In the genomic region with DNA sequence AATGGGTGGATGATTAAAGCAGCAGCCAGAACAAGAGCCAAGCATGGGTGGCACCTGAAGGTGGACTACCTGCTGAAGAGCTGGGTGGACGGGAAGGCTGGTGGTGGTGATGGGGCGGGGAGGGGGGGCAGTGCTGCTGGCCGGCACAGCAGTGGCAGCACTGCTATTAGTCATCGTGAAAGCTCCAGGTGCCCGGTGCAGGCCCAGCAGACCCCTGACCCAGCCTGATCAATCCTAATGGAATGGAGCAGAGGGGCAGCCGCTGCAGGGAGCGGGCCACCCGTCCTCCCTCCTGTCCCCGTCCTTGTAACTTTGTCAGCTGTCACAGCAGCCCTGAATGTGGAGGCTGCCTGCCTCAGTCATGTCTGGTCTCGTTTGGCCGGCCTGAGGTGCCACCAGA, we compare ENCODE assay signal across 8 cellular contexts.
"Had no signal": no experiment of that assay in that cellular context is flagged by ENCODE, and none has a peak within 500 bp of the region (broad histone marks: within the 10 kb centered on the region; RNA-seq: fewer than 3 reads in every experiment).

No MANE protein-coding gene starts in this region.

- ATAC-seq: HCT116, HepG2 had no signal

- H3K9me3 ChIP-seq: HAP-1 had no signal

- H3K9ac ChIP-seq: GM23248 had no signal

- H3K4me1 ChIP-seq: HAP-1 had no signal

- DNase-seq: GM23248, GOT3, H7, HFFc6 had no signal

- H3K4me3 ChIP-seq: GM23248, HAP-1 had no signal

- H3K27ac ChIP-seq: GM23248, HL-60 had no signal

- H2AFZ ChIP-seq: GM23248 had no signal

- H3K36me3 ChIP-seq: HAP-1 had no signal
